In genomic region chr12:92058664-92059063, GRCh38 we compare ENCODE assay signal across 12 cellular contexts.
DNase-seq lines count a peak whose midpoint lies in the region; ATAC-seq, FAIRE-seq and TF ChIP-seq lines count a peak whose summit lies in the region.
"Had no signal": no experiment of that assay in that cellular context is flagged by ENCODE, and none has a peak within 500 bp of the region (broad histone marks: within the 10 kb centered on the region; RNA-seq: fewer than 3 reads in every experiment).

No MANE protein-coding gene starts in this region.

- intact Hi-C loops in kidney (cut with DNase I): no loop called here

- ATAC-seq in GM21367 (IDR thresholded peaks at IDR 0.05; ENCODE audit: unreplicated experiment) (peak; percentile 59), HG03432 (IDR thresholded peaks at IDR 0.05; ENCODE audit: unreplicated experiment) (peak; percentile 65)
- no peak for ATAC-seq in effector memory CD8-positive, alpha-beta T cell (replicated peaks)

- no peaks in the 10 kb centered on the region for H3K9me3 Mint-ChIP-seq in effector memory CD8-positive, alpha-beta T cell

- H3K9me3 ChIP-seq in kidney (ENCODE audit: control insufficient read depth in 1 of 2, low read length in 2 of 2): no peaks in the 10 kb centered on the region
- H3K9me3 ChIP-seq: ascending aorta had no signal

- no peak for TF ChIP-seq CTCF in kidney (IDR thresholded peaks at IDR 0.05; ENCODE audit: borderline replicate concordance, extremely low read depth, insufficient read depth)

- no peaks in the 10 kb centered on the region for H3K27me3 Mint-ChIP-seq in effector memory CD8-positive, alpha-beta T cell

- H3K4me1 Mint-ChIP-seq in effector memory CD8-positive, alpha-beta T cell (ENCODE audit: low read depth in 2 of 2): peaks cover 14 to 19% of the 10 kb centered on the region in 2 donors

- H3K27ac ChIP-seq in kidney (ENCODE audit: low read depth in 2 of 2, low read length in 2 of 2): no peak overlapping the region
- H3K27ac ChIP-seq: dorsolateral prefrontal cortex had no signal

- FAIRE-seq in GM12891 (lab: Jason Lieb, UNC): peak; percentile 68
- no peak for FAIRE-seq in kidney (lab: Jason Lieb, UNC)

- no peaks in the 10 kb centered on the region for H3K36me3 ChIP-seq in kidney (ENCODE audit: control insufficient read depth in 1 of 2, insufficient read depth in 2 of 2, low read length in 2 of 2)
- H3K36me3 ChIP-seq: ascending aorta had no signal

- H3K4me1 ChIP-seq in kidney (ENCODE audit: control insufficient read depth in 1 of 2, insufficient read depth in 1 of 2, low read depth in 1 of 2, low read length in 2 of 2): no peaks in the 10 kb centered on the region

- no peak overlapping the region for H3K4me3 ChIP-seq in kidney (ENCODE audit: low read length in 2 of 2)
- H3K4me3 ChIP-seq: ascending aorta, dorsolateral prefrontal cortex had no signal

- no peak overlapping the region for H3K9ac ChIP-seq in kidney (ENCODE audit: low read length in 2 of 2)

- no peak for DNase-seq in GM12891 (ENCODE audit: insufficient read length, low spot score)
- no peak for DNase-seq in effector memory CD8-positive, alpha-beta T cell
- DNase-seq in NCI-H2081 treated with DMSO at 0.1 percent for 48 hours (lab: John Stamatoyannopoulos, UW): no peak
- DNase-seq in kidney: no peak
- DNase-seq in pons (ENCODE audit: low spot score): no peak
- no peak for DNase-seq in SW 1271 (lab: John Stamatoyannopoulos, UW)
- DNase-seq: dorsolateral prefrontal cortex, NCI-H526 treated with DMSO at 0.1 percent for 48 hours, T1000 had no signal

- H3K36me3 Mint-ChIP-seq in effector memory CD8-positive, alpha-beta T cell (ENCODE audit: insufficient read depth): peaks cover 4% of the 10 kb centered on the region

- TF ChIP-seq POLR2A in GM12891 (IDR thresholded peaks at IDR 0.05; ENCODE audit: low read depth, low read length): no peak

- peak overlapping the region; percentile 19 to 76 for H3K27ac Mint-ChIP-seq in effector memory CD8-positive, alpha-beta T cell

- no peak overlapping the region for H3K4me3 Mint-ChIP-seq in effector memory CD8-positive, alpha-beta T cell

TF ChIP-seq in GM12891, 5 proteins besides CTCF, POLR2A, EP300 and RAD21:
- TF ChIP-seq TAF1 (IDR thresholded peaks at IDR 0.05; ENCODE audit: low read depth, low read length): no peak
- TF ChIP-seq SPI1 (IDR thresholded peaks at IDR 0.05; ENCODE audit: low read depth, low read length): peak; percentile 30; the same call in 1 of the 2 replicates
